Comparison of ENCODE assay signal across 8 cellular contexts in genomic region chr17:28370035-28370743, GRCh38. TPM values are rescaled to one million over a fixed set of nuclear protein-coding genes. Genes with fewer than 3 reads are reported as not detected.
DNase-seq lines count a peak whose midpoint lies in the region; TF ChIP-seq lines count a peak whose summit lies in the region.

TSS of gene VTN (minus strand) at chr17:28370307. CDS start at chr17:28370203, 104 bp downstream.

- H3K9me3 ChIP-seq in right atrium auricular region (no peaks in the 10 kb centered on the region), skeletal muscle tissue (ENCODE audit: control insufficient read depth in 3 of 3, low read length in 3 of 3) (no peaks in the 10 kb centered on the region), thyroid gland (no peaks in the 10 kb centered on the region)

- POLR2A ChIA-PET in BJ (lab: Charles Lee), result no interaction called here

- peaks cover 0 to 37% of the 10 kb centered on the region in 2 donors for H3K4me1 ChIP-seq in right atrium auricular region
- H3K4me1 ChIP-seq in skeletal muscle tissue (ENCODE audit: control insufficient read depth in 3 of 3, insufficient read depth in 3 of 3, low read length in 3 of 3), result peaks cover 17 to 25% (median 22%) of the 10 kb centered on the region in 3 donors
- peaks cover 15 to 25% of the 10 kb centered on the region in 2 donors for H3K4me1 ChIP-seq in thyroid gland

- peak within 1 kb of the TSS; percentile 73 for H3K4me3 ChIP-seq in BJ (ENCODE audit: low read depth, low read length)
- H3K4me3 ChIP-seq in Jurkat, Clone E6-1 (ENCODE audit: low read length), result peak within 1 kb of the TSS; percentile 71
- H3K4me3 ChIP-seq in right atrium auricular region, result peak within 1 kb of the TSS; percentile 49 to 65
- peak within 1 kb of the TSS; percentile 37 to 63 (median 38) for H3K4me3 ChIP-seq in skeletal muscle tissue (ENCODE audit: low read length in 3 of 3)
- peak within 1 kb of the TSS in 1 of 3 donors; percentile 45 for H3K4me3 ChIP-seq in thyroid gland (replicated peaks in 1 of 3)

- peak within 1 kb of the TSS; percentile 95 for H3K4me3 Mint-ChIP-seq in activated T-helper 1 cell treated with anti-CD3 and anti-CD28 coated beads, Interleukin-12 subunit alpha, Interleukin-12 subunit beta, Interleukin-2, Interleukin-4 antibody, amounts not matched to agents 30 ng/mL and 10 ng/mL and 1 ng/mL, durations not matched to agents 14 hours and 24 hours and 36 hours

- H3K36me3 ChIP-seq in BJ (ENCODE audit: control insufficient read depth, insufficient read depth, low read length) (no peaks in the 10 kb centered on the region), right atrium auricular region (no peaks in the 10 kb centered on the region), skeletal muscle tissue (ENCODE audit: control insufficient read depth in 3 of 3, insufficient read depth in 3 of 3, low read length in 3 of 3) (peaks cover 1 to 4% (median 3%) of the 10 kb centered on the region in 3 donors), thyroid gland (no peaks in the 10 kb centered on the region)

- no peak for DNase-seq in BJ (ENCODE audit: low read depth)
- DNase-seq in Jurkat, Clone E6-1 (ENCODE audit: low read depth, low spot score), result no peak
- DNase-seq in activated T-helper 1 cell treated with anti-CD3 and anti-CD28 coated beads, Interleukin-12 subunit alpha, Interleukin-12 subunit beta, Interleukin-2, Interleukin-4 antibody, amounts not matched to agents 30 ng/mL and 10 ng/mL and 1 ng/mL, durations not matched to agents 14 hours and 24 hours and 36 hours (ENCODE audit: low spot score), result no peak
- DNase-seq in right atrium auricular region (ENCODE audit: low spot score), result peak; percentile 83
- no peak for DNase-seq in T-helper 9 cell
- no peak for DNase-seq in thyroid gland
- DNase-seq in NCI-H2029 treated with DMSO at 0.1 percent for 48 hours (lab: John Stamatoyannopoulos, UW), result no peak

- no peak for TF ChIP-seq POLR2A in thyroid gland (IDR thresholded peaks at IDR 0.05)

- peaks cover 6% of the 10 kb centered on the region for H3K36me3 Mint-ChIP-seq in activated T-helper 1 cell treated with anti-CD3 and anti-CD28 coated beads, Interleukin-12 subunit alpha, Interleukin-12 subunit beta, Interleukin-2, Interleukin-4 antibody, amounts not matched to agents 30 ng/mL and 10 ng/mL and 1 ng/mL, durations not matched to agents 14 hours and 24 hours and 36 hours (ENCODE audit: low read depth)

- peak within 1 kb of the TSS; percentile 98 for H3K27ac Mint-ChIP-seq in activated T-helper 1 cell treated with anti-CD3 and anti-CD28 coated beads, Interleukin-12 subunit alpha, Interleukin-12 subunit beta, Interleukin-2, Interleukin-4 antibody, amounts not matched to agents 30 ng/mL and 10 ng/mL and 1 ng/mL, durations not matched to agents 14 hours and 24 hours and 36 hours

- TF ChIP-seq CTCF in BJ (IDR thresholded peaks at IDR 0.05; ENCODE audit: insufficient read depth, low read depth, low read length), result no peak
- no peak for TF ChIP-seq CTCF in right atrium auricular region (IDR thresholded peaks at IDR 0.05)
- no peak for TF ChIP-seq CTCF in thyroid gland (IDR thresholded peaks at IDR 0.05)

- H3K9ac ChIP-seq in skeletal muscle tissue (ENCODE audit: low read depth in 1 of 3, low read length in 3 of 3), result peak within 1 kb of the TSS in 1 of 3 donors; percentile 75

- WGBS in thyroid gland, 2 donors, result 29 to 30% methylated on average over 7 to 8 of the region's 8 CpGs

- CTCF ChIA-PET in BJ (lab: Yijun Ruan, JAX), result interaction anchor here (1.2 to 1.9 kb wide), 2 partner anchors 9 to 13 kb away, joined by 3 to 5 read pairs; partner anchors contain the start of gene POLDIP2

- H3K27ac ChIP-seq in right atrium auricular region (peak within 1 kb of the TSS; percentile 57 to 69), skeletal muscle tissue (ENCODE audit: low read depth, low read length) (peak within 1 kb of the TSS; percentile 57), thyroid gland (no peak within 1 kb of the TSS)

- no peaks in the 10 kb centered on the region for H3K27me3 ChIP-seq in BJ (ENCODE audit: control insufficient read depth, insufficient read depth, low read length)
- no peaks in the 10 kb centered on the region for H3K27me3 ChIP-seq in right atrium auricular region
- peaks cover 0 to 15% (median 7%) of the 10 kb centered on the region in 3 donors for H3K27me3 ChIP-seq in skeletal muscle tissue (ENCODE audit: control insufficient read depth in 3 of 3, insufficient read depth in 3 of 3, low read length in 3 of 3)
- H3K27me3 ChIP-seq in thyroid gland, result no peaks in the 10 kb centered on the region

- no peaks in the 10 kb centered on the region for H3K9me3 Mint-ChIP-seq in activated T-helper 1 cell treated with anti-CD3 and anti-CD28 coated beads, Interleukin-12 subunit alpha, Interleukin-12 subunit beta, Interleukin-2, Interleukin-4 antibody, amounts not matched to agents 30 ng/mL and 10 ng/mL and 1 ng/mL, durations not matched to agents 14 hours and 24 hours and 36 hours

- H3K27me3 Mint-ChIP-seq in activated T-helper 1 cell treated with anti-CD3 and anti-CD28 coated beads, Interleukin-12 subunit alpha, Interleukin-12 subunit beta, Interleukin-2, Interleukin-4 antibody, amounts not matched to agents 30 ng/mL and 10 ng/mL and 1 ng/mL, durations not matched to agents 14 hours and 24 hours and 36 hours (ENCODE audit: insufficient read depth), result no peaks in the 10 kb centered on the region

- intact Hi-C loops in activated T-helper 1 cell treated with anti-CD3 and anti-CD28 coated beads, Interleukin-12 subunit alpha, Interleukin-12 subunit beta, Interleukin-2, Interleukin-4 antibody, amounts not matched to agents 30 ng/mL and 10 ng/mL and 1 ng/mL, durations not matched to agents 14 hours and 24 hours and 36 hours (cut with micrococcal nuclease), result loop anchor here (5.0 kb wide), 3 partner anchors 37 to 227 kb away; partner anchors contain the start of genes SLC46A1 and SPAG5
- intact Hi-C loops in thyroid gland (cut with DNase I), result no loop called here

- peaks cover 14% of the 10 kb centered on the region for H3K4me1 Mint-ChIP-seq in activated T-helper 1 cell treated with anti-CD3 and anti-CD28 coated beads, Interleukin-12 subunit alpha, Interleukin-12 subunit beta, Interleukin-2, Interleukin-4 antibody, amounts not matched to agents 30 ng/mL and 10 ng/mL and 1 ng/mL, durations not matched to agents 14 hours and 24 hours and 36 hours (ENCODE audit: low read depth)

RNA-seq across cellular contexts. Expression of gene VTN, which starts in this region (rescaled TPM):
- polyA plus RNA-seq in BJ (2011; rRNA removed), result 1.9 and 4.2 TPM in 2 replicates
- 1.4 and 1.8 TPM in 2 replicates for polyA minus RNA-seq in BJ (2011; rRNA and poly(A)+ RNA removed)
- polyA plus RNA-seq in Jurkat, Clone E6-1 (2012; ENCODE audit: insufficient read depth, insufficient read length), result not detected
- total RNA-seq in activated T-helper 1 cell treated with anti-CD3 and anti-CD28 coated beads, Interleukin-12 subunit alpha, Interleukin-12 subunit beta, Interleukin-2, Interleukin-4 antibody, amounts not matched to agents 30 ng/mL and 10 ng/mL and 1 ng/mL, durations not matched to agents 14 hours and 24 hours and 36 hours, result 0.31 and 0.34 TPM in 2 replicates
- total RNA-seq in right atrium auricular region (10 to 100 TPM in 1 of 2 donors, 1 to 10 TPM in 1; 5.4 to 86.7 TPM), skeletal muscle tissue (0.52 TPM), thyroid gland (under 1 TPM in 2 of 4 donors, not detected in 2; 0.33 to 0.39 TPM)

Comparison
In these comparisons a context has a peak if more than half of its experiments do, and no peak if none do; other contexts are left out.
1. H3K27ac ChIP-seq: peak in right atrium auricular region (2 of 2) and skeletal muscle tissue (single experiment); none in thyroid gland (0 of 3).